In the genomic region with DNA sequence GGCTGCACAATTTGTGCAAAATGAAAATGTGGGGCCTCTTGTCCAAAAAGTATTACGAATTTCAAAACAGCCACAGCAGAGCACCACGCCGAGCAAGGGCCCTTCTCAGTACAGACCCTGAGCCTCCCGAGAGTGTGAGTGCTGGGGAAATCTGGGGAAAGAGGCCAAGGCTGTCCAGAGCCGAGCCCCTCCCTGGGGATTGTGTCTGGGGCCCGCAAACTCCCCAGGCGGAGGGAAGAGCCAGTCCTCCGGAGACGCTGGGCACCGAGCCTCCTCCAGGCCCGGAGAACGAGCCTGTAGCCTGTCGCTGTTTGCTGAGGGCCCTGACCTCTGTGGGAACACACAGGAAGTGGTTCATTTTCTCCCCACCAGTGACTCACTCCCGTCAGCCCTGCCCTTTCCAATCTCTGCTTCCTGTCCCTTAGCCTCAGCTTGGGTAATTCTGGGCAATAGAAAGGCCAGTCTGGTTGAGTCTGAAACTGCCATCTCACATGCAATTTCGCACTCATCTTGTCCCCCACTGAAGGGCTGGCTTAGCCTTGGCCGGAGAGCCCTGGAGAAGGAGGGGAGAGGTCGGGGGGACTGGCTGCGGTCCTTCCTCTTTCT, we compare ENCODE assay signal across 8 cellular contexts. TPM values are rescaled to one million over a fixed set of nuclear protein-coding genes. Genes with fewer than 3 reads are reported as not detected.
DNase-seq lines count a peak whose midpoint lies in the region; TF ChIP-seq lines count a peak whose summit lies in the region.

No MANE protein-coding gene starts in this region.

- peaks cover 35% of the 10 kb centered on the region for H3K36me3 Mint-ChIP-seq in Calu3 (ENCODE audit: insufficient read depth, unreplicated experiment)

- peak overlapping the region; percentile 72 for H3K27ac ChIP-seq in HL-60 (replicated peaks)

- peak overlapping the region; percentile 11; the same call in 1 of the 2 replicates for H3K4me3 ChIP-seq in HL-60 (replicated peaks; ENCODE audit: insufficient read depth, low read length)
- H3K4me3 ChIP-seq in astrocyte of the spinal cord (ENCODE audit: low read depth, low read length), result no peak overlapping the region
- H3K4me3 ChIP-seq in kidney epithelial cell (ENCODE audit: low read depth, low read length), result no peak overlapping the region

- peak overlapping the region; percentile 72 for H3K4me3 Mint-ChIP-seq in Calu3 (ENCODE audit: low read depth, unreplicated experiment)

- in situ Hi-C loops in astrocyte of the spinal cord (cut with HindIII; ENCODE audit: low sequenced_read_pairs), result no loop called here

- intact Hi-C loops in Calu3 (cut with micrococcal nuclease; ENCODE audit: unreplicated experiment), result loop anchor here (5.0 to 10.0 kb wide), 3 partner anchors 41 to 1031 kb away; no protein-coding TSS in a partner anchor

- peak; percentile 96 for DNase-seq in Calu3
- peak; percentile 82 for DNase-seq in GM20000 (ENCODE audit: low spot score)
- peak; percentile 92 to 93 for DNase-seq in HL-60 (ENCODE audit: low read depth in 1 of 2, low spot score in 1 of 2)
- peak; percentile 44 for DNase-seq in T-helper 9 cell
- DNase-seq in astrocyte of the spinal cord (ENCODE audit: low read depth, low spot score), result peak; percentile 96
- DNase-seq in kidney epithelial cell (ENCODE audit: low read depth), result peak; percentile 79
- DNase-seq in stimulated activated CD4-positive, alpha-beta T cell treated with anti-CD3 and anti-CD28 coated beads, Interleukin-1b, Interleukin-23, amount 100 ng/mL, for 4 hours (ENCODE audit: low read depth in 2 of 2), result peak; percentile 44 to 46
- no peak for DNase-seq in NCI-H524 treated with DMSO at 0.1 percent for 48 hours (lab: John Stamatoyannopoulos, UW)

- CTCF ChIA-PET in Calu3 (lab: Charles Lee), result interaction anchor here (1.0 to 1.5 kb wide), 2 partner anchors 103 to 439 kb away, joined by 3 to 4 read pairs; no protein-coding TSS in a partner anchor

- H3K27me3 Mint-ChIP-seq in Calu3 (ENCODE audit: unreplicated experiment), result no peaks in the 10 kb centered on the region

- no peaks in the 10 kb centered on the region for H3K9me3 Mint-ChIP-seq in Calu3 (ENCODE audit: low read depth, unreplicated experiment)

- peak overlapping the region; percentile 100 for H3K27ac Mint-ChIP-seq in Calu3 (ENCODE audit: unreplicated experiment)

- H3K36me3 ChIP-seq in kidney epithelial cell (ENCODE audit: control insufficient read depth, insufficient read depth, low read length), result no peaks in the 10 kb centered on the region

- peaks cover 44% of the 10 kb centered on the region for H3K4me1 Mint-ChIP-seq in Calu3 (ENCODE audit: low read depth, unreplicated experiment)

- BruUV-seq in Calu3 (replicated peaks; lab: Mats Ljungman, UMichigan), result no TSS peak

- H3K27me3 ChIP-seq in HL-60 (ENCODE audit: insufficient read depth, poor library complexity, severe bottlenecking) (no peaks in the 10 kb centered on the region), kidney epithelial cell (ENCODE audit: control insufficient read depth, insufficient read depth, low read length) (no peaks in the 10 kb centered on the region)

- TF ChIP-seq CTCF in Calu3 (IDR thresholded peaks at IDR 0.05; ENCODE audit: unreplicated experiment), result no peak
- no peak for TF ChIP-seq CTCF in GM20000 (IDR thresholded peaks at IDR 0.05; ENCODE audit: extremely low read depth, missing control alignments)
- no peak for TF ChIP-seq CTCF in HL-60 (IDR thresholded peaks at IDR 0.05; ENCODE audit: insufficient read depth, low read length)
- no peak for TF ChIP-seq CTCF in astrocyte of the spinal cord (IDR thresholded peaks at IDR 0.05; ENCODE audit: low read depth, low read length)
- no peak for TF ChIP-seq CTCF in kidney epithelial cell (IDR thresholded peaks at IDR 0.05; ENCODE audit: insufficient read depth, low read length, poor library complexity, severe bottlenecking)

RNA-seq across cellular contexts. Expression of gene GNA12, which starts 19.5 kb away (rescaled TPM):
- total RNA-seq in Calu3 (2022), result 75.4 and 78.3 TPM in 2 replicates
- 40.7 and 50.5 TPM in 2 replicates for total RNA-seq in kidney epithelial cell
